34 cellular contexts compared by ENCODE assay signal in genomic region chr2:169210917-169211316, GRCh38.
"Had no signal": no experiment of that assay in that cellular context is flagged by ENCODE, and none has a peak within 500 bp of the region (broad histone marks: within the 10 kb centered on the region; RNA-seq: fewer than 3 reads in every experiment).

No MANE protein-coding gene starts in this region.

- H3K4me3 ChIP-seq: MG63 had no signal

- DNase-seq: Karpas-422, Kasumi-1, MG63, MM.1S, MV-4-11, NCI-H1048, NCI-H1092, NCI-H1092 treated with DMSO at 0.1 percent for 48 hours, NCI-H1105, NCI-H1105 treated with DMSO at 0.1 percent for 48 hours, NCI-H1417, NCI-H1417 treated with DMSO at 0.1 percent for 48 hours, NCI-H1436, NCI-H1436 treated with DMSO at 0.1 percent for 48 hours, NCI-H146, NCI-H1694, NCI-H1694 treated with DMSO at 0.1 percent for 48 hours, NCI-H187, NCI-H187 treated with DMSO at 0.1 percent for 48 hours, NCI-H1930, NCI-H2029, NCI-H2029 treated with DMSO at 0.1 percent for 48 hours, NCI-H2081, NCI-H2081 treated with DMSO at 0.1 percent for 48 hours, NCI-H2107, NCI-H2171, NCI-H2171 treated with DMSO at 0.1 percent for 48 hours, NCI-H2227 treated with DMSO at 0.1 percent for 48 hours, NCI-H226, NCI-H345, NCI-H446, NCI-H446 treated with DMSO at 0.1 percent for 48 hours, NCI-H510A, NCI-H510A treated with DMSO at 0.1 percent for 48 hours had no signal

- H3K9me3 ChIP-seq: MG63 had no signal

- H3K36me3 ChIP-seq: MG63 had no signal

- H3K27me3 ChIP-seq: MG63 had no signal
